In genomic region chr10:101903827-101904520, GRCh38 we compare ENCODE assay signal across 8 cellular contexts.
DNase-seq lines count a peak whose midpoint lies in the region; ATAC-seq and TF ChIP-seq lines count a peak whose summit lies in the region.

No MANE protein-coding gene starts in this region.

- H3K4me3 ChIP-seq in A673 (ENCODE audit: low read depth, low read length, poor library complexity, severe bottlenecking): no peak overlapping the region
- H3K4me3 ChIP-seq in naive thymus-derived CD4-positive, alpha-beta T cell (ENCODE audit: low read length): no peak overlapping the region

- no peaks in the 10 kb centered on the region for H3K27me3 ChIP-seq in A673 (replicated peaks; ENCODE audit: insufficient read depth, low read depth, low read length, poor library complexity)
- H3K27me3 ChIP-seq in naive thymus-derived CD4-positive, alpha-beta T cell (ENCODE audit: control insufficient read depth in 2 of 2, insufficient read depth in 2 of 2, low read length in 2 of 2): no peaks in the 10 kb centered on the region

- H3K4me1 Mint-ChIP-seq in naive thymus-derived CD4-positive, alpha-beta T cell: peaks cover 6 to 30% (median 8%) of the 10 kb centered on the region in 7 donors

- CTCF ChIA-PET in A673 (lab: Charles Lee): interaction anchor here (1.1 kb wide), 1 partner anchor 14 kb away, joined by 6 read pairs; no protein-coding TSS in a partner anchor
- CTCF ChIA-PET in naive thymus-derived CD4-positive, alpha-beta T cell (lab: Charles Lee): no interaction called here

- no peak overlapping the region for H3K27ac Mint-ChIP-seq in naive thymus-derived CD4-positive, alpha-beta T cell

- POLR2A ChIA-PET in A673 (lab: Charles Lee; ENCODE audit: low non-redundant PET): no interaction called here
- POLR2A ChIA-PET in naive thymus-derived CD4-positive, alpha-beta T cell (lab: Charles Lee): no interaction called here

- peak; percentile 59 for DNase-seq in A673 (ENCODE audit: low spot score)
- DNase-seq in NCI-H510A (lab: John Stamatoyannopoulos, UW): peak; percentile 54
- DNase-seq in naive thymus-derived CD4-positive, alpha-beta T cell: no peak
- DNase-seq in EL: no peak
- no peak for DNase-seq in stimulated activated naive CD4-positive, alpha-beta T cell treated with Interleukin-2 at 50 U/mL for 16 hours (lab: John Stamatoyannopoulos, UW)
- no peak for DNase-seq in AML-193 (lab: John Stamatoyannopoulos, UW)

- H3K9me3 ChIP-seq in A673 (ENCODE audit: low read depth, low read length, poor library complexity, severe bottlenecking): no peaks in the 10 kb centered on the region
- H3K9me3 ChIP-seq in naive thymus-derived CD4-positive, alpha-beta T cell (ENCODE audit: control insufficient read depth in 2 of 3, low read length in 3 of 3): no peaks in the 10 kb centered on the region

- ATAC-seq in GM18861 (IDR thresholded peaks at IDR 0.05; ENCODE audit: unreplicated experiment) (peak; percentile 74), HG02970 (IDR thresholded peaks at IDR 0.05; ENCODE audit: low FRiP score, unreplicated experiment) (peak; percentile 57)
- peak; percentile 49 for ATAC-seq in naive thymus-derived CD4-positive, alpha-beta T cell

- no peak overlapping the region for H3K4me3 Mint-ChIP-seq in naive thymus-derived CD4-positive, alpha-beta T cell

- TF ChIP-seq CTCF in A673 (conservative IDR thresholded peaks at IDR 0.05; ENCODE audit: low read depth, low read length): no peak

- peaks cover 20% of the 10 kb centered on the region for H3K4me1 ChIP-seq in A673 (ENCODE audit: insufficient read depth, low read length, poor library complexity, severe bottlenecking)
- no peaks in the 10 kb centered on the region for H3K4me1 ChIP-seq in naive thymus-derived CD4-positive, alpha-beta T cell (ENCODE audit: control insufficient read depth in 2 of 2, insufficient read depth in 2 of 2, low read length in 2 of 2)

- no TSS peak for BruUV-seq in A673 (replicated peaks; lab: Mats Ljungman, UMichigan)

- H3K27me3 Mint-ChIP-seq in naive thymus-derived CD4-positive, alpha-beta T cell: no peaks in the 10 kb centered on the region

- peaks cover 0 to 13% (median 8%) of the 10 kb centered on the region in 5 donors for H3K36me3 Mint-ChIP-seq in naive thymus-derived CD4-positive, alpha-beta T cell

- H3K27ac ChIP-seq in A673 (ENCODE audit: low read depth, low read length, poor library complexity, severe bottlenecking): no peak overlapping the region
- no peak overlapping the region for H3K27ac ChIP-seq in naive thymus-derived CD4-positive, alpha-beta T cell (ENCODE audit: low read depth, low read length)

- H3K9me3 Mint-ChIP-seq in naive thymus-derived CD4-positive, alpha-beta T cell: peaks cover 0 to 1% (median 0%) of the 10 kb centered on the region in 11 donors

- intact Hi-C loops in A673 (cut with micrococcal nuclease; ENCODE audit: unreplicated experiment): no loop called here
- intact Hi-C loops in naive thymus-derived CD4-positive, alpha-beta T cell (cut with micrococcal nuclease): no loop called here

- no peaks in the 10 kb centered on the region for H3K36me3 ChIP-seq in A673 (ENCODE audit: insufficient read depth, low read length, poor library complexity, severe bottlenecking)
- H3K36me3 ChIP-seq in naive thymus-derived CD4-positive, alpha-beta T cell (ENCODE audit: control insufficient read depth in 2 of 3, insufficient read depth in 3 of 3, low read length in 3 of 3): peaks cover 0 to 10% (median 0%) of the 10 kb centered on the region in 3 experiments

Comparison
In these comparisons a context has a peak if more than half of its experiments do, and no peak if none do; other contexts are left out.
1. DNase-seq: peak in A673 (single experiment) and NCI-H510A (single experiment); none in naive thymus-derived CD4-positive, alpha-beta T cell (0 of 9), EL (single experiment), stimulated activated naive CD4-positive, alpha-beta T cell treated with Interleukin-2 at 50 U/mL for 16 hours (single experiment) and AML-193 (0 of 2).
2. Peak in every context shown above with its lines, with median percentiles within 50 percentile points of each other: ATAC-seq.